Comparison of ENCODE assay signal across 10 cellular contexts in genomic region chr3:38627956-38628355, GRCh38. TPM values are rescaled to one million over a fixed set of nuclear protein-coding genes. Genes with fewer than 3 reads are reported as not detected.
DNase-seq lines count a peak whose midpoint lies in the region; ATAC-seq and TF ChIP-seq lines count a peak whose summit lies in the region.
"Had no signal": no experiment of that assay in that cellular context is flagged by ENCODE, and none has a peak within 500 bp of the region (broad histone marks: within the 10 kb centered on the region; RNA-seq: fewer than 3 reads in every experiment).

No MANE protein-coding gene starts in this region.

- H3K9ac ChIP-seq in NT2/D1 (ENCODE audit: insufficient read length, low read depth): no peak overlapping the region

- DNase-seq in A673 (ENCODE audit: low spot score) (peak; percentile 22), GM03348 (ENCODE audit: low spot score) (peak; percentile 31), NT2/D1 (ENCODE audit: low read depth, low spot score) (peak; percentile 62), ecto neural progenitor cell (ENCODE audit: low spot score) (peak; percentile 80), prostate gland (ENCODE audit: low spot score) (no peak), NCI-H128 (lab: John Stamatoyannopoulos, UW; ENCODE audit: unreplicated experiment) (no peak), A172 (ENCODE audit: low spot score) (no peak)
- DNase-seq: naive thymus-derived CD8-positive, alpha-beta T cell; NCI-H510A had no signal

- H3K9me3 ChIP-seq in A673 (ENCODE audit: low read depth, low read length, poor library complexity, severe bottlenecking) (no peaks in the 10 kb centered on the region), NT2/D1 (ENCODE audit: insufficient read depth, low read length) (no peaks in the 10 kb centered on the region), prostate gland (no peaks in the 10 kb centered on the region)

- no peaks in the 10 kb centered on the region for H3K4me1 ChIP-seq in A673 (ENCODE audit: insufficient read depth, low read length, poor library complexity, severe bottlenecking)
- H3K4me1 ChIP-seq in NT2/D1 (ENCODE audit: insufficient read depth, insufficient read length): peaks cover 17% of the 10 kb centered on the region
- no peaks in the 10 kb centered on the region for H3K4me1 ChIP-seq in prostate gland (replicated peaks)

- H3K4me3 ChIP-seq in A673 (ENCODE audit: low read depth, low read length, poor library complexity, severe bottlenecking) (no peak overlapping the region), NT2/D1 (ENCODE audit: insufficient read length, low read depth) (no peak overlapping the region), prostate gland (no peak overlapping the region)

- ATAC-seq in GM21526 (IDR thresholded peaks at IDR 0.05; ENCODE audit: low FRiP score, unreplicated experiment): no peak

- H3K36me3 ChIP-seq in A673 (ENCODE audit: insufficient read depth, low read length, poor library complexity, severe bottlenecking): no peaks in the 10 kb centered on the region
- H3K36me3 ChIP-seq in NT2/D1 (ENCODE audit: insufficient read depth, insufficient read length, low read length): peaks cover 12% of the 10 kb centered on the region
- H3K36me3 ChIP-seq in prostate gland: no peaks in the 10 kb centered on the region

- POLR2A ChIA-PET in A673 (lab: Charles Lee; ENCODE audit: low non-redundant PET): no interaction called here

- H3K27me3 ChIP-seq in A673 (replicated peaks; ENCODE audit: insufficient read depth, low read depth, low read length, poor library complexity): no peaks in the 10 kb centered on the region
- no peaks in the 10 kb centered on the region for H3K27me3 ChIP-seq in NT2/D1 (ENCODE audit: insufficient read depth, insufficient read length)
- H3K27me3 ChIP-seq in prostate gland (replicated peaks; ENCODE audit: insufficient read depth): no peaks in the 10 kb centered on the region

- 54% methylated on average over 4 of the region's 4 CpGs for whole genome bisulfite sequencing in prostate gland

- H3K27ac ChIP-seq in A673 (ENCODE audit: low read depth, low read length, poor library complexity, severe bottlenecking) (no peak overlapping the region), prostate gland (no peak overlapping the region)

- intact Hi-C loops in A673 (cut with micrococcal nuclease; ENCODE audit: unreplicated experiment) (no loop called here), prostate gland (cut with DNase I) (no loop called here)

- BruUV-seq in A673 (replicated peaks; lab: Mats Ljungman, UMichigan): no TSS peak

- no peak for TF ChIP-seq POLR2A in prostate gland (IDR thresholded peaks at IDR 0.05)

- peak; percentile 53 for TF ChIP-seq CTCF in A673 (conservative IDR thresholded peaks at IDR 0.05; ENCODE audit: low read depth, low read length)
- no peak for TF ChIP-seq CTCF in prostate gland (IDR thresholded peaks at IDR 0.05)

- CTCF ChIA-PET in A673 (lab: Charles Lee): no interaction called here

RNA-seq across cellular contexts. Expression of gene SCN5A, which starts 21.5 kb away (rescaled TPM):
- total RNA-seq in A673 (2021) (0.54 and 1.0 TPM in 2 replicates), prostate gland (1 to 10 TPM in 1 of 2 donors, under 1 TPM in 1; 0.23 to 1.5 TPM)
- total RNA-seq in A172 (2014; rRNA removed; shearing (Covaris generic)): 1.7 and 4.0 TPM in 2 replicates

Comparison
In these comparisons a context has a peak if more than half of its experiments do, and no peak if none do; other contexts are left out.
1. DNase-seq: peak in A673 (single experiment), GM03348 (single experiment), NT2/D1 (single experiment) and ecto neural progenitor cell (single experiment); none in prostate gland (single experiment), NCI-H128 (single experiment) and A172 (single experiment).